In the genomic region with DNA sequence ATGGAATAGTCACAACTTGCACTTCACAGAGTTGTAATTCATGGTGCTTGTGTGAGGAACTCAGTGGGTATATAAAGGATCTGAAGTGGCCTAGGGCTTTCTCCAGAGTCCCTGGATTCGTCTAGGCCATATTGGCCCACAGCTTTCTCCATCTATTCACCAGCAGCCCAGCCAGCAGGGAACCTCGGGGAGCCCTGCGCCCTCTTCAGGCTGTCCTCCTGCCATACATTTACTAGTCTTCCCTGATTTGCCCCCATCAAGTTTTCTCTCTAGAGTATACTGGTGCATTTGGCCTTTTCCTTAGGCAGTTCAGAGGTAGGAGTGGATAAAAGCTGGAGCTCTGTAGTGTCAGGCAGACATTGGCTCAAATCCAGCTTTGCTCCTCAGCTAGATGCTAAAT, we compare ENCODE assay signal across 9 cellular contexts.
DNase-seq lines count a peak whose midpoint lies in the region; ATAC-seq, FAIRE-seq and TF ChIP-seq lines count a peak whose summit lies in the region.
"Had no signal": no experiment of that assay in that cellular context is flagged by ENCODE, and none has a peak within 500 bp of the region (broad histone marks: within the 10 kb centered on the region; RNA-seq: fewer than 3 reads in every experiment).

No MANE protein-coding gene starts in this region.

- peak overlapping the region in 1 of 10 donors; percentile 36 for H3K27ac Mint-ChIP-seq in naive thymus-derived CD8-positive, alpha-beta T cell

- TF ChIP-seq EP300 in GM12878 (IDR thresholded peaks at IDR 0.05; ENCODE audit: borderline replicate concordance in 1 of 2, control insufficient read depth in 1 of 2, low read depth in 2 of 2, low read length in 2 of 2) = no peak

- POLR2A ChIA-PET in GM12878 (lab: Charles Lee) = no interaction called here
- POLR2A ChIA-PET in naive thymus-derived CD8-positive, alpha-beta T cell (lab: Charles Lee) = no interaction called here
- POLR2A ChIA-PET in PC-9 (lab: Charles Lee; ENCODE audit: unreplicated experiment) = no interaction called here

- H3K9ac ChIP-seq in GM12878 (ENCODE audit: control insufficient read depth, insufficient read depth, low read length) (no peak overlapping the region), neuronal stem cell (ENCODE audit: low read depth, low read length, poor library complexity) (no peak overlapping the region)

- SMC1A ChIA-PET in GM12878 (lab: Charles Lee; ENCODE audit: uncharacterized antibody, unreplicated experiment) = no interaction called here

- no peaks in the 10 kb centered on the region for H3K36me3 ChIP-seq in GM12878 (ENCODE audit: control insufficient read depth in 2 of 2, insufficient read depth in 2 of 2, low read length in 1 of 2)
- H3K36me3 ChIP-seq in neuronal stem cell (replicated peaks in 1 of 2; ENCODE audit: control insufficient read depth in 2 of 2, insufficient read depth in 2 of 2, low read length in 2 of 2) = peaks cover 0 to 4% of the 10 kb centered on the region in 2 donors
- no peaks in the 10 kb centered on the region for H3K36me3 ChIP-seq in uterus
- H3K36me3 ChIP-seq in PC-9 (ENCODE audit: low read depth) = no peaks in the 10 kb centered on the region

- no peaks in the 10 kb centered on the region for H3K9me2 ChIP-seq in PC-9 (ENCODE audit: insufficient read depth)

- DNase-seq in NCI-H524 (lab: John Stamatoyannopoulos, UW) (peak; percentile 26 to 64), NCI-H524 treated with DMSO at 0.1 percent for 48 hours (lab: John Stamatoyannopoulos, UW) (no peak), HuH-7.5 (ENCODE audit: low spot score) (peak; percentile 72), GM12878 (ENCODE audit: low read depth, low spot score) (no peak), neuronal stem cell (ENCODE audit: low spot score) (no peak), uterus (no peak), PC-9 (no peak)
- no peak for DNase-seq in naive thymus-derived CD8-positive, alpha-beta T cell
- DNase-seq: effector memory CD4-positive, alpha-beta T cell had no signal

- H2BK120ac ChIP-seq in neuronal stem cell (ENCODE audit: low read depth, low read length) = no peak overlapping the region

- no peak overlapping the region for H2AK5ac ChIP-seq in neuronal stem cell (ENCODE audit: low read depth, low read length)

- intact Hi-C loops in GM12878 (cut with micrococcal nuclease; ENCODE audit: unreplicated experiment) (loop anchor here (5.0 kb wide), 1 partner anchor 581 kb away; no protein-coding TSS in a partner anchor), uterus (cut with DNase I; ENCODE audit: low total_unique reads) (no loop called here), PC-9 (cut with micrococcal nuclease; ENCODE audit: unreplicated experiment) (no loop called here)

- TF ChIP-seq POLR2A in GM12878 (IDR thresholded peaks at IDR 0.05; ENCODE audit: low read depth, low read length) (no peak), uterus (IDR thresholded peaks at IDR 0.05) (no peak)

- peaks cover 0 to 21% (median 13%) of the 10 kb centered on the region in 5 donors for H3K27me3 Mint-ChIP-seq in naive thymus-derived CD8-positive, alpha-beta T cell

- no peak overlapping the region for H2BK5ac ChIP-seq in neuronal stem cell (ENCODE audit: low read length)

- H3K18ac ChIP-seq in neuronal stem cell (ENCODE audit: low read length) = peak overlapping the region; percentile 9

- RAD21 ChIA-PET in GM12878 (lab: Charles Lee; ENCODE audit: unreplicated experiment) = interaction anchor here (0.8 kb wide), 1 partner anchor 252 kb away, joined by 3 read pairs; no protein-coding TSS in a partner anchor

- peak; percentile 46; the same call in 1 of the 3 replicates for ATAC-seq in GM12878
- no peak for ATAC-seq in naive thymus-derived CD8-positive, alpha-beta T cell

- no peak overlapping the region for H2BK15ac ChIP-seq in neuronal stem cell (ENCODE audit: low read length)

- H3K4ac ChIP-seq in neuronal stem cell (ENCODE audit: low read length) = no peak overlapping the region

- TF ChIP-seq CTCF in GM12878 (IDR thresholded peaks at IDR 0.05 in 2 of 3, conservative IDR thresholded peaks at IDR 0.05 in 1 of 3; ENCODE audit: control insufficient read depth in 2 of 3, extremely low read depth in 1 of 3, insufficient read depth in 1 of 3, low read depth in 3 of 3, low read length in 3 of 3) (peak; percentile 21 to 36 (median 35); a peak in 3 of 6 replicates), uterus (IDR thresholded peaks at IDR 0.05) (no peak), PC-9 (conservative IDR thresholded peaks at IDR 0.05) (no peak; the same call in 1 of the 2 replicates)

- H3K4me2 ChIP-seq in GM12878 (ENCODE audit: control insufficient read depth, insufficient read depth) (no peak overlapping the region), neuronal stem cell (ENCODE audit: insufficient read depth, low read length, poor library complexity, severe bottlenecking) (no peak overlapping the region), PC-9 (no peak overlapping the region)

- peak; percentile 19; the same call in 1 of the 2 replicates for TF ChIP-seq RAD21 in GM12878 (IDR thresholded peaks at IDR 0.05; ENCODE audit: insufficient read depth, low read depth, low read length)

- no peak for FAIRE-seq in GM12878 (lab: Jason Lieb, UNC)

- H3K36me3 Mint-ChIP-seq in naive thymus-derived CD8-positive, alpha-beta T cell = no peaks in the 10 kb centered on the region

- H2BK12ac ChIP-seq in neuronal stem cell (ENCODE audit: low read length) = no peak overlapping the region

- no peak overlapping the region for H3K4me3 Mint-ChIP-seq in naive thymus-derived CD8-positive, alpha-beta T cell

- H4K8ac ChIP-seq in neuronal stem cell (ENCODE audit: low read depth, low read length) = no peak overlapping the region

- H3K27me3 ChIP-seq in GM12878 (replicated peaks in 1 of 2; ENCODE audit: control insufficient read depth in 2 of 2, insufficient read depth in 2 of 2, low read length in 1 of 2) (no peaks in the 10 kb centered on the region), neuronal stem cell (ENCODE audit: control insufficient read depth in 3 of 3, insufficient read depth in 3 of 3, low read depth in 1 of 3, low read length in 3 of 3) (no peaks in the 10 kb centered on the region), uterus (no peaks in the 10 kb centered on the region), PC-9 (ENCODE audit: insufficient read depth, low read depth) (peaks cover 91% of the 10 kb centered on the region)

- H3K4me1 ChIP-seq in GM12878 (ENCODE audit: control insufficient read depth, insufficient read depth, low read length) = no peaks in the 10 kb centered on the region
- peaks cover 24 to 41% of the 10 kb centered on the region in 2 donors for H3K4me1 ChIP-seq in neuronal stem cell (ENCODE audit: control insufficient read depth in 2 of 2, insufficient read depth in 1 of 2, low read depth in 1 of 2, low read length in 2 of 2)
- no peaks in the 10 kb centered on the region for H3K4me1 ChIP-seq in uterus
- H3K4me1 ChIP-seq in PC-9 (replicated peaks; ENCODE audit: insufficient read depth) = no peaks in the 10 kb centered on the region

- WGBS in GM12878 (ENCODE audit: insufficient coverage, insufficient replicate concordance, low lambda C conversion rate, missing lambda C conversion rate) = 0% methylated on average over 3 of the region's 3 CpGs
- no CpG with 5 or more reads among the region's 3 CpGs for WGBS in neuronal stem cell (ENCODE audit: extremely low coverage in 2 of 2, insufficient read length in 2 of 2, insufficient replicate concordance in 1 of 2), 2 donors

- H3F3A ChIP-seq in PC-9 (ENCODE audit: insufficient read depth, low read depth) = no peaks in the 10 kb centered on the region

- no peak overlapping the region for H4K91ac ChIP-seq in neuronal stem cell (ENCODE audit: low read depth, low read length, poor library complexity)

- H3K9me3 ChIP-seq in GM12878 (replicated peaks; ENCODE audit: control insufficient read depth, insufficient read depth, low read length) = no peaks in the 10 kb centered on the region
- peaks cover 11 to 12% of the 10 kb centered on the region in 2 donors for H3K9me3 ChIP-seq in neuronal stem cell (replicated peaks in 1 of 2; ENCODE audit: control insufficient read depth in 2 of 2, insufficient read depth in 1 of 2, low read depth in 1 of 2, low read length in 2 of 2)
- H3K9me3 ChIP-seq in uterus = no peaks in the 10 kb centered on the region
- H3K9me3 ChIP-seq in PC-9 (ENCODE audit: insufficient read depth, low read depth) = no peaks in the 10 kb centered on the region

- no peak overlapping the region for H2AFZ ChIP-seq in GM12878 (ENCODE audit: control insufficient read depth, low read depth, low read length)
- no peak overlapping the region for H2AFZ ChIP-seq in neuronal stem cell (ENCODE audit: low read length)
- no peak overlapping the region for H2AFZ ChIP-seq in PC-9

- no peaks in the 10 kb centered on the region for H3K9me3 Mint-ChIP-seq in naive thymus-derived CD8-positive, alpha-beta T cell

- no peaks in the 10 kb centered on the region for H3K79me2 ChIP-seq in GM12878 (ENCODE audit: control insufficient read depth, insufficient read depth, low read length)
- H3K79me2 ChIP-seq in PC-9 (ENCODE audit: low read depth) = no peaks in the 10 kb centered on the region

- H3K23ac ChIP-seq in neuronal stem cell (ENCODE audit: low read depth, low read length, poor library complexity) = no peak overlapping the region

- no peak overlapping the region for H3K14ac ChIP-seq in neuronal stem cell (ENCODE audit: low read length)

- H3K79me1 ChIP-seq in neuronal stem cell (ENCODE audit: low read depth, low read length) = no peaks in the 10 kb centered on the region

- in situ Hi-C loops in GM12878 (cut with MboI) = no loop called here

- no peak overlapping the region for H3K4me3 ChIP-seq in GM12878
- no peak overlapping the region for H3K4me3 ChIP-seq in neuronal stem cell (ENCODE audit: low read length in 2 of 2)
- no peak overlapping the region for H3K4me3 ChIP-seq in uterus
- no peak overlapping the region for H3K4me3 ChIP-seq in PC-9

- no peaks in the 10 kb centered on the region for H3K4me1 Mint-ChIP-seq in naive thymus-derived CD8-positive, alpha-beta T cell

- no peak overlapping the region for H3K27ac ChIP-seq in GM12878 (ENCODE audit: control insufficient read depth, insufficient read depth)
- no peak overlapping the region for H3K27ac ChIP-seq in neuronal stem cell (replicated peaks; ENCODE audit: low read length)
- no peak overlapping the region for H3K27ac ChIP-seq in uterus
- H3K27ac ChIP-seq in PC-9 = no peak overlapping the region

- H4K20me1 ChIP-seq in GM12878 (ENCODE audit: control insufficient read depth, insufficient read depth) = no peaks in the 10 kb centered on the region
- H4K20me1 ChIP-seq in PC-9 (ENCODE audit: insufficient read depth) = no peaks in the 10 kb centered on the region; the same call in 1 of the 2 replicates

- BruUV-seq in GM12878 (replicated peaks; lab: Mats Ljungman, UMichigan) (no TSS peak), PC-9 (replicated peaks; lab: Mats Ljungman, UMichigan) (no TSS peak)

- CTCF ChIA-PET in GM12878 (lab: Yijun Ruan, JAX) = interaction anchor here (0.6 to 1.6 kb wide), 4 partner anchors 27 to 582 kb away, joined by 3 read pairs; no protein-coding TSS in a partner anchor
- CTCF ChIA-PET in PC-9 (lab: Charles Lee) = no interaction called here

Comparison
In these comparisons a context has a peak if more than half of its experiments do, and no peak if none do; other contexts are left out.
1. DNase-seq: peak in NCI-H524 (2 of 2) and HuH-7.5 (single experiment); none in NCI-H524 treated with DMSO at 0.1 percent for 48 hours (single experiment), GM12878 (single experiment), neuronal stem cell (single experiment), uterus (0 of 2), naive thymus-derived CD8-positive, alpha-beta T cell (0 of 10) and PC-9 (0 of 2).
2. CTCF ChIP-seq: peak in GM12878 (3 of 3); none in uterus (0 of 4) and PC-9 (single experiment).